Comparison of ENCODE assay signal across 18 cellular contexts in genomic region chr9:129693741-129694140, GRCh38. TPM values are rescaled to one million over a fixed set of nuclear protein-coding genes. Genes with fewer than 3 reads are reported as not detected.
DNase-seq lines count a peak whose midpoint lies in the region; ATAC-seq, FAIRE-seq and TF ChIP-seq lines count a peak whose summit lies in the region.
"Had no signal": no experiment of that assay in that cellular context is flagged by ENCODE, and none has a peak within 500 bp of the region (broad histone marks: within the 10 kb centered on the region; RNA-seq: fewer than 3 reads in every experiment).

No MANE protein-coding gene starts in this region.

- CTCF ChIA-PET in K562 (lab: Yijun Ruan, JAX; ENCODE audit: low intra/inter-chr PET ratio) = no interaction called here
- CTCF ChIA-PET in CD4-positive, alpha-beta T cell (lab: Charles Lee) = no interaction called here

- H3K36me3 ChIP-seq in Karpas-422 (ENCODE audit: insufficient read depth, low read length) (no peaks in the 10 kb centered on the region), K562 (ENCODE audit: control insufficient read depth, insufficient read depth, low read length) (no peaks in the 10 kb centered on the region), vagina (no peaks in the 10 kb centered on the region)
- H3K36me3 ChIP-seq: Peyer's patch had no signal

- in situ Hi-C loops in K562 (cut with MboI) = no loop called here

- DNase-seq in Karpas-422 = peak; percentile 21
- no peak for DNase-seq in K562 (ENCODE audit: extremely low read depth in 1 of 4, low spot score in 3 of 4)
- no peak for DNase-seq in nephron progenitor cell
- no peak for DNase-seq in vagina (ENCODE audit: extremely low spot score in 2 of 2)
- DNase-seq in DMS153 (lab: John Stamatoyannopoulos, UW) = no peak
- no peak for DNase-seq in NCI-H1048 (lab: John Stamatoyannopoulos, UW)
- no peak for DNase-seq in CD4-positive, alpha-beta T cell
- DNase-seq: AML-193, GDM1, KG1, NCI-H1436 treated with DMSO at 0.1 percent for 48 hours, NCI-H2029 treated with DMSO at 0.1 percent for 48 hours, Peyer's patch, SK-N-SH, T-cell had no signal

- H3K36me3 Mint-ChIP-seq in nephron progenitor cell (ENCODE audit: low read depth) = peaks cover 17% of the 10 kb centered on the region
- H3K36me3 Mint-ChIP-seq in CD4-positive, alpha-beta T cell (ENCODE audit: low read depth) = no peaks in the 10 kb centered on the region
- H3K36me3 Mint-ChIP-seq: CD14-positive monocyte, T-cell had no signal

- no peak for TF ChIP-seq POLR2A in K562 (conservative IDR thresholded peaks at IDR 0.05)
- no peak for TF ChIP-seq POLR2A in vagina (IDR thresholded peaks at IDR 0.05)

- H4K20me1 ChIP-seq in Karpas-422 (ENCODE audit: insufficient read depth, low read depth, low read length) = no peaks in the 10 kb centered on the region
- H4K20me1 ChIP-seq in K562 (replicated peaks; ENCODE audit: control insufficient read depth, insufficient read depth, low read length) = 0 out of 2 replicates have a peak, but pooled peaks cover 8% of the 10 kb centered on the region

- no peaks in the 10 kb centered on the region for H3K9me3 ChIP-seq in Karpas-422 (ENCODE audit: low read length)
- no peaks in the 10 kb centered on the region for H3K9me3 ChIP-seq in K562 (replicated peaks; ENCODE audit: control insufficient read depth, insufficient read depth, low read depth, low read length)
- no peaks in the 10 kb centered on the region for H3K9me3 ChIP-seq in vagina
- H3K9me3 ChIP-seq in CD4-positive, alpha-beta T cell (ENCODE audit: control insufficient read depth, low read length) = no peaks in the 10 kb centered on the region
- H3K9me3 ChIP-seq: Peyer's patch, SK-N-SH had no signal

- no peak overlapping the region for H3K4me3 ChIP-seq in Karpas-422 (ENCODE audit: low read length)
- H3K4me3 ChIP-seq in K562 = no peak overlapping the region
- no peak overlapping the region for H3K4me3 ChIP-seq in vagina
- H3K4me3 ChIP-seq: Peyer's patch had no signal

- no peak for ATAC-seq in K562
- no peak for ATAC-seq in HG03354 (IDR thresholded peaks at IDR 0.05; ENCODE audit: poor library complexity, severe bottlenecking, unreplicated experiment)
- ATAC-seq in CD4-positive, alpha-beta T cell (ENCODE audit: poor library complexity) = no peak
- ATAC-seq: Right ventricle myocardium inferior, T-cell had no signal

- WGBS in K562 (ENCODE audit: insufficient coverage, low coverage, missing lambda C conversion rate) = 14% methylated on average over 8 of the region's 8 CpGs

- H3K4me3 Mint-ChIP-seq in nephron progenitor cell = no peak overlapping the region
- H3K4me3 Mint-ChIP-seq in CD4-positive, alpha-beta T cell = no peak overlapping the region
- H3K4me3 Mint-ChIP-seq: T-cell had no signal

- no peak overlapping the region for H3K27ac ChIP-seq in Karpas-422 (ENCODE audit: low read length)
- H3K27ac ChIP-seq in K562 (ENCODE audit: extremely low read depth, low read depth, low read length) = no peak overlapping the region
- peak overlapping the region; percentile 45 for H3K27ac ChIP-seq in vagina
- H3K27ac ChIP-seq in CD4-positive, alpha-beta T cell (ENCODE audit: low read depth, low read length) = no peak overlapping the region
- H3K27ac ChIP-seq: Peyer's patch had no signal

- no peaks in the 10 kb centered on the region for H3K9me2 ChIP-seq in Karpas-422 (replicated peaks; ENCODE audit: insufficient read depth, low read length)
- H3K9me2 ChIP-seq: SK-N-SH had no signal

- H3K9me1 ChIP-seq in K562 (ENCODE audit: control insufficient read depth, insufficient read depth, low read length) = no peaks in the 10 kb centered on the region

- H3K9me3 Mint-ChIP-seq in nephron progenitor cell = no peaks in the 10 kb centered on the region
- H3K9me3 Mint-ChIP-seq in CD4-positive, alpha-beta T cell = no peaks in the 10 kb centered on the region
- H3K9me3 Mint-ChIP-seq: T-cell had no signal

- TF ChIP-seq CTCF in K562 (IDR thresholded peaks at IDR 0.05 in 2 of 3, conservative IDR thresholded peaks at IDR 0.05 in 1 of 3; ENCODE audit: insufficient read depth in 2 of 3, low read depth in 1 of 3, low read length in 3 of 3) (no peak), nephron progenitor cell (IDR thresholded peaks at IDR 0.05) (no peak), vagina (IDR thresholded peaks at IDR 0.05) (no peak)
- no peak for TF ChIP-seq CTCF in CD4-positive, alpha-beta T cell (IDR thresholded peaks at IDR 0.05)

- H3K4me2 ChIP-seq in Karpas-422 (ENCODE audit: low read depth, low read length, poor library complexity, severe bottlenecking) = no peak overlapping the region
- H3K4me2 ChIP-seq in K562 (ENCODE audit: insufficient read depth, low read length) = no peak overlapping the region
- H3K4me2 ChIP-seq: SK-N-SH had no signal

- no peak overlapping the region for H2AFZ ChIP-seq in Karpas-422 (ENCODE audit: low read length)
- no peak overlapping the region for H2AFZ ChIP-seq in K562 (ENCODE audit: low read depth, low read length)

- peaks cover 47% of the 10 kb centered on the region for H3K27me3 Mint-ChIP-seq in nephron progenitor cell (ENCODE audit: low read depth, poor library complexity)
- H3K27me3 Mint-ChIP-seq in CD4-positive, alpha-beta T cell = peaks cover 39% of the 10 kb centered on the region

- BruUV-seq in K562 (replicated peaks; lab: Mats Ljungman, UMichigan) = no TSS peak

- H3K4me1 ChIP-seq in Karpas-422 (ENCODE audit: low read length) (no peaks in the 10 kb centered on the region), K562 (replicated peaks in 1 of 2; ENCODE audit: control insufficient read depth in 2 of 2, insufficient read depth in 2 of 2, low read length in 2 of 2) (peaks cover 0 to 14% of the 10 kb centered on the region in 2 experiments; a peak in 2 of 5 replicates), vagina (peaks cover 42% of the 10 kb centered on the region)

- intact Hi-C loops in K562 (cut with micrococcal nuclease) (no loop called here), vagina (cut with DNase I) (no loop called here)
- intact Hi-C loops in CD4-positive, alpha-beta T cell (cut with DNase I, micrococcal nuclease) = no loop called here

- no peak for TF ChIP-seq RAD21 in K562 (CRISPR knock-in tag; conservative IDR thresholded peaks at IDR 0.05 in 1 of 2, IDR thresholded peaks at IDR 0.05 in 1 of 2)

- H3K27me3 ChIP-seq in Karpas-422 (ENCODE audit: low read length) (no peaks in the 10 kb centered on the region), K562 (ENCODE audit: control insufficient read depth in 2 of 2, insufficient read depth in 2 of 2, low read length in 2 of 2) (peaks cover 52 to 73% of the 10 kb centered on the region in 2 experiments), vagina (no peaks in the 10 kb centered on the region)
- peaks cover 34% of the 10 kb centered on the region for H3K27me3 ChIP-seq in CD4-positive, alpha-beta T cell (ENCODE audit: control insufficient read depth, insufficient read depth, low read length)
- H3K27me3 ChIP-seq: Peyer's patch had no signal

- TF ChIP-seq EP300 in K562 (IDR thresholded peaks at IDR 0.05; ENCODE audit: low read length) = no peak

- no peak for FAIRE-seq in K562 (lab: Jason Lieb, UNC)

- POLR2A ChIA-PET in K562 (lab: Yijun Ruan, JAX) = interaction anchor here (0.6 to 0.7 kb wide), 2 partner anchors 9 to 93 kb away, joined by 3 to 4 read pairs; no protein-coding TSS in a partner anchor
- POLR2A ChIA-PET in CD4-positive, alpha-beta T cell (lab: Charles Lee) = no interaction called here

- peak overlapping the region; percentile 16 for H3K27ac Mint-ChIP-seq in nephron progenitor cell
- H3K27ac Mint-ChIP-seq in CD4-positive, alpha-beta T cell = no peak overlapping the region
- H3K27ac Mint-ChIP-seq: T-cell had no signal

- peaks cover 22% of the 10 kb centered on the region for H3K4me1 Mint-ChIP-seq in nephron progenitor cell
- H3K4me1 Mint-ChIP-seq in CD4-positive, alpha-beta T cell (ENCODE audit: low read depth) = no peaks in the 10 kb centered on the region

- no peaks in the 10 kb centered on the region for H3K79me2 ChIP-seq in Karpas-422 (ENCODE audit: low read length)
- no peaks in the 10 kb centered on the region for H3K79me2 ChIP-seq in K562 (ENCODE audit: control insufficient read depth, insufficient read depth, low read length)

- H3K9ac ChIP-seq in Karpas-422 (ENCODE audit: low read length) (no peak overlapping the region), K562 (ENCODE audit: insufficient read depth in 1 of 2, low read depth in 2 of 2, low read length in 2 of 2) (peak overlapping the region in 1 of 2 experiments; percentile 27; a peak in 1 of 4 replicates)
- H3K9ac ChIP-seq: SK-N-SH had no signal

RNA-seq across cellular contexts. Expression of gene PRRX2, which starts 28.3 kb away (rescaled TPM):
- not detected in 2 replicates for total RNA-seq in Karpas-422 (2014; rRNA removed; shearing (Covaris generic); ENCODE audit: low replicate concordance)
- not detected in 2 replicates for total RNA-seq in K562 (2011; cell fraction: chromatin; rRNA removed; ENCODE audit: low replicate concordance)
- total RNA-seq in K562 (2011; cell fraction: nucleolus; rRNA removed) = not detected in 2 replicates
- total RNA-seq in K562 (2011; cell fraction: nucleoplasm; rRNA removed) = not detected in 2 replicates
- total RNA-seq in K562 (2014; rRNA removed) = not detected in 2 replicates
- not detected in 2 replicates for total RNA-seq in K562 (2014; rRNA removed; fragmentation: Illumina TruSeq; extraction: Trizol)
- not detected in 2 replicates for total RNA-seq in K562 (2015; rRNA removed; fragmentation: Illumina TruSeq; extraction: Trizol)
- total RNA-seq in K562 (2021) = not detected in 2 replicates
- not detected in 2 replicates for polyA plus RNA-seq in K562 (2011; rRNA removed)
- polyA plus RNA-seq in K562 (2011; cell fraction: cytosol; rRNA removed) = 0.18 TPM in 1 of 2 replicates, not detected in the other
- 0.13 TPM in 1 of 2 replicates, not detected in the other for polyA plus RNA-seq in K562 (2011; cell fraction: nucleus; rRNA removed)
- not detected in 2 replicates for polyA plus RNA-seq in K562 (2012)
- polyA plus RNA-seq in K562 (2014; fragmentation: Illumina TruSeq; extraction: Trizol) = not detected in 2 replicates
- not detected for polyA plus RNA-seq in K562 (2014; fragmentation: Nextera tagmentation; extraction: Ambion mirVana)
- polyA plus RNA-seq in K562 (2014; rRNA removed) = 0.21 TPM in 1 of 2 replicates, not detected in the other
- polyA minus RNA-seq in K562 (2011; rRNA and poly(A)+ RNA removed) = not detected in 2 replicates
- polyA minus RNA-seq in K562 (2011; cell fraction: cytosol; rRNA and poly(A)+ RNA removed) = not detected in 2 replicates
- polyA minus RNA-seq in K562 (2011; cell fraction: nucleus; rRNA and poly(A)+ RNA removed) = not detected in 2 replicates
- 43.7 TPM for total RNA-seq in vagina
- not detected for total RNA-seq in CD4-positive, alpha-beta T cell
- polyA plus RNA-seq: CD14-positive monocyte had no signal

RNA-seq across cellular contexts. Expression of gene ASB6, which starts 51.8 kb away (rescaled TPM):
- total RNA-seq in Karpas-422 (2014; rRNA removed; shearing (Covaris generic); ENCODE audit: low replicate concordance) = 10.6 and 16.3 TPM in 2 replicates
- 8.0 and 24.6 TPM in 2 replicates for total RNA-seq in K562 (2011; cell fraction: chromatin; rRNA removed; ENCODE audit: low replicate concordance)
- total RNA-seq in K562 (2011; cell fraction: nucleolus; rRNA removed) = 20.2 and 20.4 TPM in 2 replicates
- total RNA-seq in K562 (2011; cell fraction: nucleoplasm; rRNA removed) = 10.2 and 12.6 TPM in 2 replicates
- total RNA-seq in K562 (2014; rRNA removed) (12.4 and 15.8 TPM in 2 replicates), K562 (2014; rRNA removed; fragmentation: Illumina TruSeq; extraction: Trizol) (4.1 and 4.9 TPM in 2 replicates), K562 (2015; rRNA removed; fragmentation: Illumina TruSeq; extraction: Trizol) (8.6 TPM in 2 replicates), K562 (2021) (17.1 and 17.3 TPM in 2 replicates), vagina (18.9 TPM)
- polyA plus RNA-seq in K562 (2011; rRNA removed) (11.3 and 13.1 TPM in 2 replicates), K562 (2014; fragmentation: Illumina TruSeq; extraction: Trizol) (12.8 and 13.1 TPM in 2 replicates), K562 (2014; fragmentation: Nextera tagmentation; extraction: Ambion mirVana) (1 to 10 TPM in 1 of 2 experiments, under 1 TPM in 1; 0.92 to 1.1 TPM), K562 (2014; rRNA removed) (17.8 and 19.5 TPM in 2 replicates)
- polyA plus RNA-seq in K562 (2011; cell fraction: cytosol; rRNA removed) = 10.5 and 18.2 TPM in 2 replicates
- polyA plus RNA-seq in K562 (2011; cell fraction: nucleus; rRNA removed) = 26.0 and 42.0 TPM in 2 replicates
- polyA plus RNA-seq in K562 (2012) = 11.4 and 12.4 TPM in 2 replicates
- 3.6 and 4.9 TPM in 2 replicates for polyA minus RNA-seq in K562 (2011; rRNA and poly(A)+ RNA removed)
- polyA minus RNA-seq in K562 (2011; cell fraction: cytosol; rRNA and poly(A)+ RNA removed) = 5.0 and 6.1 TPM in 2 replicates
- 7.3 and 9.0 TPM in 2 replicates for polyA minus RNA-seq in K562 (2011; cell fraction: nucleus; rRNA and poly(A)+ RNA removed)
- total RNA-seq in CD4-positive, alpha-beta T cell = 10 to 100 TPM; 28.5 to 29.3 TPM

RNA-seq across cellular contexts. Expression of gene PTGES, which starts 59.1 kb away (rescaled TPM):
- not detected in 2 replicates for total RNA-seq in Karpas-422 (2014; rRNA removed; shearing (Covaris generic); ENCODE audit: low replicate concordance)
- total RNA-seq in K562 (2011; cell fraction: chromatin; rRNA removed; ENCODE audit: low replicate concordance) = 0.28 TPM in 1 of 2 replicates, not detected in the other
- total RNA-seq in K562 (2011; cell fraction: nucleolus; rRNA removed) = not detected in 2 replicates
- total RNA-seq in K562 (2011; cell fraction: nucleoplasm; rRNA removed) = 0.22 TPM in 1 of 2 replicates, not detected in the other
- 0.08 TPM in 1 of 2 replicates, not detected in the other for total RNA-seq in K562 (2014; rRNA removed)
- total RNA-seq in K562 (2014; rRNA removed; fragmentation: Illumina TruSeq; extraction: Trizol) = not detected in 2 replicates
- not detected in 2 replicates for total RNA-seq in K562 (2015; rRNA removed; fragmentation: Illumina TruSeq; extraction: Trizol)
- total RNA-seq in K562 (2021) = not detected in 2 replicates
- 0.05 and 0.13 TPM in 2 replicates for polyA plus RNA-seq in K562 (2011; rRNA removed)
- polyA plus RNA-seq in K562 (2011; cell fraction: cytosol; rRNA removed) = 0.21 and 0.25 TPM in 2 replicates
- 0.07 TPM in 1 of 2 replicates, not detected in the other for polyA plus RNA-seq in K562 (2011; cell fraction: nucleus; rRNA removed)
- 0.10 and 0.30 TPM in 2 replicates for polyA plus RNA-seq in K562 (2012)
- 0.11 TPM in 1 of 2 replicates, not detected in the other for polyA plus RNA-seq in K562 (2014; fragmentation: Illumina TruSeq; extraction: Trizol)
- not detected for polyA plus RNA-seq in K562 (2014; fragmentation: Nextera tagmentation; extraction: Ambion mirVana)
- not detected in 2 replicates for polyA plus RNA-seq in K562 (2014; rRNA removed)
- polyA minus RNA-seq in K562 (2011; rRNA and poly(A)+ RNA removed) = 0.09 and 0.18 TPM in 2 replicates
- polyA minus RNA-seq in K562 (2011; cell fraction: cytosol; rRNA and poly(A)+ RNA removed) = 0.76 and 1.2 TPM in 2 replicates
- 0.33 and 0.40 TPM in 2 replicates for polyA minus RNA-seq in K562 (2011; cell fraction: nucleus; rRNA and poly(A)+ RNA removed)
- total RNA-seq in vagina = 18.9 TPM
- under 1 TPM; 0.25 to 0.38 TPM for total RNA-seq in CD4-positive, alpha-beta T cell
- total RNA-seq: T-cell had no signal

Comparison
In these comparisons a context has a peak if more than half of its experiments do, and no peak if none do; other contexts are left out.
1. RNA of gene PRRX2, which starts 28.3 kb away (total RNA-seq): 43.7 TPM in vagina (single experiment); not detected in CD4-positive, alpha-beta T cell, not detected in Karpas-422 and not detected in K562; every median in the first group is over 10 times any median in the second.
2. RNA of gene PTGES, which starts 59.1 kb away (total RNA-seq): 18.9 TPM in vagina (single experiment); 0.25 to 0.38 TPM in CD4-positive, alpha-beta T cell, not detected in Karpas-422 and 0.08 to 0.28 TPM in K562; every median in the first group is over 10 times any median in the second.